11 cellular contexts compared by ENCODE assay signal in genomic region chr6:19852090-19852457, GRCh38. TPM values are rescaled to one million over a fixed set of nuclear protein-coding genes. Genes with fewer than 3 reads are reported as not detected.
"Had no signal": no experiment of that assay in that cellular context is flagged by ENCODE, and none has a peak within 500 bp of the region (broad histone marks: within the 10 kb centered on the region; RNA-seq: fewer than 3 reads in every experiment).

No MANE protein-coding gene starts in this region.

- ATAC-seq: activated T-helper 17 cell treated with anti-CD3 and anti-CD28 coated beads, Interleukin-2, amount 50 U/mL, for 72 hours; naive thymus-derived CD8-positive, alpha-beta T cell had no signal

- H3K4me3 Mint-ChIP-seq: activated B cell treated with CpG ODN at 0.5 μM for 24 hours; activated CD4-positive, alpha-beta T cell treated with anti-CD3 and anti-CD28 coated beads, Interleukin-2, amount 10 ng/mL, durations not matched to agents 24 days and 14 days; activated T-helper 17 cell treated with anti-CD3 and anti-CD28 coated beads, Interleukin-2, amount 50 U/mL, for 72 hours; immature natural killer cell; naive thymus-derived CD8-positive, alpha-beta T cell; T-helper 1 cell treated with Interleukin-12 subunit alpha and Interleukin-12 subunit beta and Interleukin-4 antibody, amounts not matched to agents 30 μg/mL and 1 μg/mL, for 36 hours had no signal

- H3K27me3 Mint-ChIP-seq: activated B cell treated with CpG ODN at 0.5 μM for 24 hours; activated CD4-positive, alpha-beta T cell treated with anti-CD3 and anti-CD28 coated beads, Interleukin-2, amount 10 ng/mL, durations not matched to agents 24 days and 14 days had no signal

- H3K9me3 Mint-ChIP-seq: activated B cell treated with CpG ODN at 0.5 μM for 24 hours; activated CD4-positive, alpha-beta T cell treated with anti-CD3 and anti-CD28 coated beads, Interleukin-2, amount 10 ng/mL, durations not matched to agents 24 days and 14 days; activated T-helper 17 cell treated with anti-CD3 and anti-CD28 coated beads, Interleukin-2, amount 50 U/mL, for 72 hours; immature natural killer cell; naive thymus-derived CD8-positive, alpha-beta T cell; T-helper 1 cell treated with Interleukin-12 subunit alpha and Interleukin-12 subunit beta and Interleukin-4 antibody, amounts not matched to agents 30 μg/mL and 1 μg/mL, for 36 hours had no signal

- H3K27ac Mint-ChIP-seq: activated B cell treated with CpG ODN at 0.5 μM for 24 hours; activated CD4-positive, alpha-beta T cell treated with anti-CD3 and anti-CD28 coated beads, Interleukin-2, amount 10 ng/mL, durations not matched to agents 24 days and 14 days; activated T-helper 17 cell treated with anti-CD3 and anti-CD28 coated beads, Interleukin-2, amount 50 U/mL, for 72 hours; immature natural killer cell; naive thymus-derived CD8-positive, alpha-beta T cell; T-helper 1 cell treated with Interleukin-12 subunit alpha and Interleukin-12 subunit beta and Interleukin-4 antibody, amounts not matched to agents 30 μg/mL and 1 μg/mL, for 36 hours had no signal

- H3K4me1 Mint-ChIP-seq: activated B cell treated with CpG ODN at 0.5 μM for 24 hours; activated CD4-positive, alpha-beta T cell treated with anti-CD3 and anti-CD28 coated beads, Interleukin-2, amount 10 ng/mL, durations not matched to agents 24 days and 14 days; activated T-helper 17 cell treated with anti-CD3 and anti-CD28 coated beads, Interleukin-2, amount 50 U/mL, for 72 hours; immature natural killer cell; naive thymus-derived CD8-positive, alpha-beta T cell had no signal

- DNase-seq: activated B cell treated with CpG ODN at 0.5 μM for 24 hours; activated CD4-positive, alpha-beta T cell treated with anti-CD3 and anti-CD28 coated beads, Interleukin-2, amount 10 ng/mL, durations not matched to agents 24 days and 14 days; activated naive CD4-positive, alpha-beta T cell treated with anti-CD3 and anti-CD28 coated beads, Interleukin-2, amount 50 U/mL, for 16 hours; cerebellar nuclear complex; immature natural killer cell; naive thymus-derived CD8-positive, alpha-beta T cell; stimulated activated CD4-positive, alpha-beta T cell treated with anti-CD3 and anti-CD28 coated beads, Interleukin-12 subunit alpha, Interleukin-12 subunit beta, amount 100 ng/mL, for 4 hours; stimulated activated naive CD4-positive, alpha-beta T cell; upper lobe of right lung had no signal

- H3K36me3 Mint-ChIP-seq: immature natural killer cell; naive thymus-derived CD8-positive, alpha-beta T cell had no signal

RNA-seq across cellular contexts. Expression of gene ID4, which starts 14.9 kb away (rescaled TPM):
- total RNA-seq: activated B cell treated with CpG ODN at 0.5 μM for 24 hours; activated CD4-positive, alpha-beta T cell treated with anti-CD3 and anti-CD28 coated beads, Interleukin-2, amount 10 ng/mL, durations not matched to agents 24 days and 14 days; activated T-helper 17 cell treated with anti-CD3 and anti-CD28 coated beads, Interleukin-2, amount 50 U/mL, for 72 hours; naive thymus-derived CD8-positive, alpha-beta T cell had no signal
